ENCODE assay signal across 18 cellular contexts in the genomic region with DNA sequence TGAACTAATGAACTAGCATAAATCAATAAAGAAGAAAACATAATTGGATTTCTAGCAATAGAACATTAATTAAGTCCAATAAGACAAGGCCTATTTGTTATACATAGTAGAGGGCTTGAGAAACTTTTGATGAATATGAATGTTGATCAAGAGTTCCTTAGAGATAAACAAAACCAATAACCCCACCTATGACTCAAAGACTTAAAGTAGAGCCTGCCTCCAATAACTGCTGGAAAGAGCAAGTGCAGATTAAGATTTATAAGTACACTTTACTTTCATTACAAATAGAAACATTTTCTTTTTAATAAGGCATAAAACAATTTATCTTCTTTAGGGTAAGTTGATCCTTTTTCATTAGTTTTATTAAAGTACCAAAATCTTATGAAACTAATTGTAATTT.
A peak's percentile ranks its signal among the peaks of the same experiment; 100 is the strongest.
DNase-seq lines count a peak whose midpoint lies in the region; ATAC-seq, FAIRE-seq and TF ChIP-seq lines count a peak whose summit lies in the region.
"Had no signal": no experiment of that assay in that cellular context is flagged by ENCODE, and none has a peak within 500 bp of the region (broad histone marks: within the 10 kb centered on the region; RNA-seq: fewer than 3 reads in every experiment).

No MANE protein-coding gene starts in this region.

- intact Hi-C loops in IMR-90 (cut with micrococcal nuclease), result no loop called here

- no TSS peak for BruUV-seq in IMR-90 (replicated peaks; lab: Mats Ljungman, UMichigan)

- CTCF ChIA-PET in IMR-90 (lab: Yijun Ruan, JAX), result interaction anchor here (0.6 kb wide), 1 partner anchor 19 kb away, joined by 3 read pairs; no protein-coding TSS in a partner anchor

- peaks cover 36 to 71% of the 10 kb centered on the region in 2 experiments for H3K79me1 ChIP-seq in IMR-90 (ENCODE audit: low read depth in 1 of 2, low read length in 2 of 2)
- no peaks in the 10 kb centered on the region for H3K79me1 ChIP-seq in H9 (ENCODE audit: insufficient read depth, low read depth, low read length, poor library complexity, severe bottlenecking)

- H3K9me3 ChIP-seq in IMR-90 (ENCODE audit: control insufficient read depth, insufficient read depth, low read length), result no peaks in the 10 kb centered on the region
- H3K9me3 ChIP-seq in suprapubic skin, result no peaks in the 10 kb centered on the region
- no peaks in the 10 kb centered on the region for H3K9me3 ChIP-seq in H9 (ENCODE audit: control insufficient read depth, low read depth, low read length)

- H3T11ph ChIP-seq in H9 (ENCODE audit: low read length), result no peak overlapping the region

- H3K4me1 ChIP-seq in IMR-90 (ENCODE audit: control insufficient read depth, insufficient read depth, low read length) (peaks cover 16% of the 10 kb centered on the region), suprapubic skin (no peaks in the 10 kb centered on the region), H9 (ENCODE audit: insufficient read depth, low read length) (no peaks in the 10 kb centered on the region)

- in situ Hi-C loops in IMR-90 (cut with MboI; ENCODE audit: low sequenced_read_pairs), result no loop called here

- H4K8ac ChIP-seq in IMR-90 (ENCODE audit: low read depth in 2 of 2, low read length in 2 of 2) (no peak overlapping the region), H9 (replicated peaks; ENCODE audit: insufficient read length, low read depth, low read length) (no peak overlapping the region)

- H2BK12ac ChIP-seq in H9 (ENCODE audit: insufficient read length, low read depth, low read length), result no peak overlapping the region

- H2BK120ac ChIP-seq in IMR-90 (ENCODE audit: low read depth, low read length), result no peak overlapping the region
- H2BK120ac ChIP-seq in H9 (ENCODE audit: low read depth, low read length, poor library complexity, severe bottlenecking), result no peak overlapping the region

- H2AK5ac ChIP-seq in IMR-90 (ENCODE audit: low read depth, low read length) (no peak overlapping the region), H9 (ENCODE audit: insufficient read length, low read length) (no peak overlapping the region)

- peaks cover 0 to 8% of the 10 kb centered on the region in 2 experiments; a peak in 2 of 5 replicates for H3K9me3 Mint-ChIP-seq in H9
- H3K9me3 Mint-ChIP-seq: CD8-positive, alpha-beta T cell had no signal

- peaks cover 3 to 5% of the 10 kb centered on the region in 2 experiments; a peak in 3 of 4 replicates for H3K4me1 Mint-ChIP-seq in H9

- no peaks in the 10 kb centered on the region for H3K79me2 ChIP-seq in H9 (ENCODE audit: insufficient read depth, low read length)

- H3K9ac ChIP-seq in IMR-90 (ENCODE audit: low read depth, low read length) (no peak overlapping the region), H9 (ENCODE audit: extremely low read depth, insufficient read length, low read length) (no peak overlapping the region)

- no peak overlapping the region for H3K4ac ChIP-seq in IMR-90 (ENCODE audit: low read depth, low read length)
- H3K4ac ChIP-seq in H9 (ENCODE audit: low read depth, low read length), result no peak overlapping the region

- no peak overlapping the region for H3K27ac ChIP-seq in IMR-90 (ENCODE audit: insufficient read depth, low read length)
- H3K27ac ChIP-seq in suprapubic skin, result peak overlapping the region; percentile 21
- no peak overlapping the region for H3K27ac ChIP-seq in H9 (ENCODE audit: insufficient read length, low read depth, low read length)

- ATAC-seq in IMR-90 (ENCODE audit: low read depth), result no peak
- no peak for ATAC-seq in GM21786 (IDR thresholded peaks at IDR 0.05; ENCODE audit: unreplicated experiment)
- ATAC-seq: CD8-positive, alpha-beta T cell; HepG2 had no signal

- no peak for TF ChIP-seq RAD21 in IMR-90 (IDR thresholded peaks at IDR 0.05; ENCODE audit: low read length)

- no peak overlapping the region for H4K5ac ChIP-seq in IMR-90 (ENCODE audit: low read depth, low read length)
- no peak overlapping the region for H4K5ac ChIP-seq in H9 (ENCODE audit: insufficient read length, low read depth, low read length)

- no peak for TF ChIP-seq EP300 in suprapubic skin (IDR thresholded peaks at IDR 0.05)

- TF ChIP-seq POLR2A in IMR-90 (IDR thresholded peaks at IDR 0.05; ENCODE audit: low read depth, low read length) (no peak), suprapubic skin (IDR thresholded peaks at IDR 0.05) (no peak)

- no peak overlapping the region for H2BK20ac ChIP-seq in IMR-90 (ENCODE audit: low read depth, low read length)
- H2BK20ac ChIP-seq in H9 (ENCODE audit: low read depth, low read length, poor library complexity, severe bottlenecking), result no peak overlapping the region

- H3K18ac ChIP-seq in IMR-90 (ENCODE audit: low read depth, low read length), result no peak overlapping the region
- H3K18ac ChIP-seq in H9 (ENCODE audit: insufficient read length, low read depth, low read length), result no peak overlapping the region

- H4K20me1 ChIP-seq in IMR-90 (ENCODE audit: insufficient read depth, low read length) (no peaks in the 10 kb centered on the region), H9 (ENCODE audit: control insufficient read depth, insufficient read depth, insufficient read length) (no peaks in the 10 kb centered on the region)

- peaks cover 6 to 21% (median 11%) of the 10 kb centered on the region in 3 experiments; a peak in 5 of 7 replicates for H3K36me3 Mint-ChIP-seq in H9 (ENCODE audit: insufficient read depth in 1 of 3, low read depth in 3 of 3)
- H3K36me3 Mint-ChIP-seq: CD14-positive monocyte; CD8-positive, alpha-beta T cell had no signal

- POLR2A ChIA-PET in IMR-90 (lab: Charles Lee; ENCODE audit: unreplicated experiment), result no interaction called here

- no peak overlapping the region for H4K91ac ChIP-seq in IMR-90 (ENCODE audit: insufficient read depth, low read depth, low read length)
- H4K91ac ChIP-seq in H9 (ENCODE audit: insufficient read length, low read depth, low read length), result no peak overlapping the region

- H3K36me3 ChIP-seq in IMR-90 (ENCODE audit: control insufficient read depth, insufficient read depth, low read length) (peaks cover 8% of the 10 kb centered on the region), suprapubic skin (no peaks in the 10 kb centered on the region)

- H3K4me3 Mint-ChIP-seq in H9, result no peak overlapping the region
- H3K4me3 Mint-ChIP-seq: CD14-positive monocyte; CD8-positive, alpha-beta T cell had no signal

- no peak overlapping the region for H2AK9ac ChIP-seq in IMR-90 (replicated peaks; ENCODE audit: low read depth, low read length, poor library complexity)

- peak; percentile 69 for FAIRE-seq in G401.6 (lab: Jason Lieb, UNC)
- FAIRE-seq: D721Med, GM19239, HepG2, HTR-8/SVneo had no signal

- DNase-seq in IMR-90 (peak; percentile 60), fibroblast of peridontal ligament (ENCODE audit: extremely low read depth) (peak; percentile 51), suprapubic skin (ENCODE audit: low spot score in 2 of 2) (no peak), H9 (no peak), LoVo (ENCODE audit: low spot score) (no peak)
- DNase-seq: CD8-positive, alpha-beta T cell; COR-L47; DMS153; DMS79 treated with DMSO at 0.1 percent for 48 hours; EL; GF-D8 had no signal

- H3K9me1 ChIP-seq in IMR-90 (ENCODE audit: insufficient read depth, low read length), result peaks cover 14% of the 10 kb centered on the region

- peak overlapping the region; percentile 28 for H2BK5ac ChIP-seq in IMR-90 (ENCODE audit: low read depth, low read length, poor library complexity, severe bottlenecking)
- no peak overlapping the region for H2BK5ac ChIP-seq in H9 (ENCODE audit: insufficient read length, low read length)

- H3K56ac ChIP-seq in IMR-90 (ENCODE audit: extremely low read depth, insufficient read depth, low read length), result no peak overlapping the region
- no peak overlapping the region for H3K56ac ChIP-seq in H9 (ENCODE audit: insufficient read length, low read depth, low read length)

- TF ChIP-seq CTCF in IMR-90 (conservative IDR thresholded peaks at IDR 0.05; ENCODE audit: low read depth, low read length) (no peak), suprapubic skin (IDR thresholded peaks at IDR 0.05) (no peak), H9 (conservative IDR thresholded peaks at IDR 0.05) (no peak)

- no peaks in the 10 kb centered on the region for H3K27me3 Mint-ChIP-seq in H9 (ENCODE audit: low read depth)

- no peak overlapping the region for H3K23ac ChIP-seq in IMR-90 (ENCODE audit: low read depth, low read length)
- H3K23ac ChIP-seq in H9 (ENCODE audit: insufficient read length, low read depth, low read length), result no peak overlapping the region

- no peaks in the 10 kb centered on the region for H3K27me3 ChIP-seq in IMR-90 (ENCODE audit: control insufficient read depth, insufficient read depth, low read length)
- no peaks in the 10 kb centered on the region for H3K27me3 ChIP-seq in suprapubic skin
- no peaks in the 10 kb centered on the region for H3K27me3 ChIP-seq in H9 (ENCODE audit: insufficient read depth, low read length)

- no peaks in the 10 kb centered on the region for H3K23me2 ChIP-seq in H9 (ENCODE audit: insufficient read length, low read depth, low read length, poor library complexity, severe bottlenecking)

- H3K4me3 ChIP-seq in IMR-90 (ENCODE audit: insufficient read depth, low read depth, low read length), result no peak overlapping the region
- no peak overlapping the region for H3K4me3 ChIP-seq in suprapubic skin

- H3K14ac ChIP-seq in IMR-90 (replicated peaks; ENCODE audit: low read depth, low read length) (no peak overlapping the region), H9 (ENCODE audit: insufficient read depth, low read length) (no peak overlapping the region)

- H2BK15ac ChIP-seq in IMR-90 (ENCODE audit: low read depth, low read length) (no peak overlapping the region), H9 (ENCODE audit: low read depth, low read length) (no peak overlapping the region)

- H3K27ac Mint-ChIP-seq in H9, result no peak overlapping the region
- H3K27ac Mint-ChIP-seq: CD14-positive monocyte; CD8-positive, alpha-beta T cell had no signal

- no peak overlapping the region for H3K4me2 ChIP-seq in IMR-90 (ENCODE audit: low read depth, low read length)
- no peak overlapping the region for H3K4me2 ChIP-seq in H9 (ENCODE audit: insufficient read depth, insufficient read length, low read length)

- H2AFZ ChIP-seq in IMR-90 (replicated peaks; ENCODE audit: low read length, poor library complexity), result no peak overlapping the region
- no peak overlapping the region for H2AFZ ChIP-seq in H9 (ENCODE audit: low read length)

- dilution Hi-C loops in IMR-90 (cut with HindIII; ENCODE audit: low sequenced_read_pairs, unreplicated experiment), result no loop called here

TF ChIP-seq in IMR-90, 13 proteins besides CTCF, POLR2A, EP300 and RAD21 (continues in another document):
- TF ChIP-seq SMC3 (IDR thresholded peaks at IDR 0.05; ENCODE audit: low read depth, low read length) (no peak), FOS (IDR thresholded peaks at IDR 0.05; ENCODE audit: low read depth, low read length) (no peak), CHD1 (IDR thresholded peaks at IDR 0.05; ENCODE audit: low read depth, low read length) (no peak), MAFK (IDR thresholded peaks at IDR 0.05; ENCODE audit: low read depth, low read length) (no peak)

Comparison
In these comparisons a context has a peak if more than half of its experiments do, and no peak if none do; other contexts are left out.
1. DNase-seq: peak in IMR-90 (single experiment) and fibroblast of peridontal ligament (single experiment); none in suprapubic skin (0 of 2), H9 (single experiment) and LoVo (single experiment).